In the genomic region with DNA sequence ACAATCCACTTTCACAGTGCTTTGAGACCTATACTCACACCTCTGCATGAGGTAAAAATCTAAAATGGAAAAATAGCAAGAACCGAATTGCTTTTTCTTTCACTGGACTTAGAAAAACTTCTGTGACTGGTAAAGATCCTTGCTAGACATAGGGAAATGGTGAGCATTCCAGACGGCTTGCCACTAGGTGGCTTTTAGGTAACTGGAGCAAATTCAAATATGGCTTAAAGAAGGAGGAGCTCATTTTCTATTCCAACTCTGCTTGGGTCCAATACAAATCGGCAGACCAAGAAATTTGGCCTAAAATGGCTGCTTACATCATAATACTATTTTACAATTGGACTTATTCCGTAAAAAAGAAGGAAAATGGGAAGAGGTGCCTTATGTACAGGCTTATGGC, we compare ENCODE assay signal across 11 cellular contexts.
DNase-seq lines count a peak whose midpoint lies in the region; ATAC-seq and FAIRE-seq lines count a peak whose summit lies in the region.
"Had no signal": no experiment of that assay in that cellular context is flagged by ENCODE, and none has a peak within 500 bp of the region (broad histone marks: within the 10 kb centered on the region; RNA-seq: fewer than 3 reads in every experiment).

No MANE protein-coding gene starts in this region.

- H3K27ac Mint-ChIP-seq in activated naive CD4-positive, alpha-beta T cell treated with anti-CD3 and anti-CD28 coated beads, Interleukin-2, amount 10 ng/mL, durations not matched to agents 7 days and 5 days = no peak overlapping the region
- H3K27ac Mint-ChIP-seq: activated T-helper 1 cell treated with anti-CD3 and anti-CD28 coated beads, Interleukin-12 subunit alpha, Interleukin-12 subunit beta, Interleukin-2, Interleukin-4 antibody, amounts not matched to agents 30 ng/mL and 10 ng/mL and 1 ng/mL, durations not matched to agents 14 hours and 24 hours and 36 hours; CD14-positive monocyte had no signal

- no peak overlapping the region for H3K27ac ChIP-seq in effector memory CD4-positive, alpha-beta T cell (ENCODE audit: insufficient read depth, low read length, poor library complexity, severe bottlenecking)

- H3K4me3 Mint-ChIP-seq in activated naive CD4-positive, alpha-beta T cell treated with anti-CD3 and anti-CD28 coated beads, Interleukin-2, amount 10 ng/mL, durations not matched to agents 7 days and 5 days = no peak overlapping the region
- H3K4me3 Mint-ChIP-seq: activated T-helper 1 cell treated with anti-CD3 and anti-CD28 coated beads, Interleukin-12 subunit alpha, Interleukin-12 subunit beta, Interleukin-2, Interleukin-4 antibody, amounts not matched to agents 30 ng/mL and 10 ng/mL and 1 ng/mL, durations not matched to agents 14 hours and 24 hours and 36 hours; CD14-positive monocyte had no signal

- H3K36me3 Mint-ChIP-seq in activated naive CD4-positive, alpha-beta T cell treated with anti-CD3 and anti-CD28 coated beads, Interleukin-2, amount 10 ng/mL, durations not matched to agents 7 days and 5 days = no peaks in the 10 kb centered on the region
- H3K36me3 Mint-ChIP-seq: CD14-positive monocyte had no signal

- no peaks in the 10 kb centered on the region for H3K27me3 Mint-ChIP-seq in activated naive CD4-positive, alpha-beta T cell treated with anti-CD3 and anti-CD28 coated beads, Interleukin-2, amount 10 ng/mL, durations not matched to agents 7 days and 5 days

- H3K36me3 ChIP-seq in effector memory CD4-positive, alpha-beta T cell (ENCODE audit: control insufficient read depth, insufficient read depth, low read length) = no peaks in the 10 kb centered on the region

- H3K4me1 ChIP-seq in effector memory CD4-positive, alpha-beta T cell (ENCODE audit: control insufficient read depth, insufficient read depth, low read length, poor library complexity, severe bottlenecking) = no peaks in the 10 kb centered on the region

- no peak for ATAC-seq in HG03460 (IDR thresholded peaks at IDR 0.05; ENCODE audit: unreplicated experiment)

- H3K4me3 ChIP-seq in effector memory CD4-positive, alpha-beta T cell (ENCODE audit: insufficient read depth, low read depth, low read length, poor library complexity, severe bottlenecking) = no peak overlapping the region

- CTCF ChIA-PET in activated naive CD4-positive, alpha-beta T cell treated with anti-CD3 and anti-CD28 coated beads, Interleukin-2, amount 10 ng/mL, durations not matched to agents 7 days and 5 days (lab: Charles Lee) = no interaction called here

- no peaks in the 10 kb centered on the region for H3K9me3 Mint-ChIP-seq in activated naive CD4-positive, alpha-beta T cell treated with anti-CD3 and anti-CD28 coated beads, Interleukin-2, amount 10 ng/mL, durations not matched to agents 7 days and 5 days
- H3K9me3 Mint-ChIP-seq: activated T-helper 1 cell treated with anti-CD3 and anti-CD28 coated beads, Interleukin-12 subunit alpha, Interleukin-12 subunit beta, Interleukin-2, Interleukin-4 antibody, amounts not matched to agents 30 ng/mL and 10 ng/mL and 1 ng/mL, durations not matched to agents 14 hours and 24 hours and 36 hours had no signal

- peak; percentile 17 for DNase-seq in 8988T
- DNase-seq in H4 (ENCODE audit: low spot score) = peak; percentile 22
- peak; percentile 7 for DNase-seq in RCC 7860 (ENCODE audit: low spot score)
- DNase-seq in fibroblast of peridontal ligament (ENCODE audit: extremely low read depth) = peak; percentile 8
- no peak for DNase-seq in effector memory CD4-positive, alpha-beta T cell
- no peak for DNase-seq in activated naive CD4-positive, alpha-beta T cell treated with anti-CD3 and anti-CD28 coated beads, Interleukin-2, amount 10 ng/mL, durations not matched to agents 7 days and 5 days
- no peak for DNase-seq in activated CD4-positive, alpha-beta T cell treated with anti-CD3 and anti-CD28 coated beads, Interleukin-2, amount 50 U/mL, for 48 hours
- DNase-seq: cortex of kidney had no signal

- no peaks in the 10 kb centered on the region for H3K9me3 ChIP-seq in effector memory CD4-positive, alpha-beta T cell (ENCODE audit: control insufficient read depth, low read length)

- H3K27me3 ChIP-seq in effector memory CD4-positive, alpha-beta T cell (replicated peaks; ENCODE audit: control insufficient read depth, insufficient read depth, low read length, poor library complexity, severe bottlenecking) = no peaks in the 10 kb centered on the region

- FAIRE-seq in RCC 7860 (lab: Jason Lieb, UNC) = no peak

- H3K4me1 Mint-ChIP-seq in activated naive CD4-positive, alpha-beta T cell treated with anti-CD3 and anti-CD28 coated beads, Interleukin-2, amount 10 ng/mL, durations not matched to agents 7 days and 5 days = peaks cover 7% of the 10 kb centered on the region
- H3K4me1 Mint-ChIP-seq: CD14-positive monocyte had no signal

Comparison
In these comparisons a context has a peak if more than half of its experiments do, and no peak if none do; other contexts are left out.
1. DNase-seq: peak in 8988T (single experiment), H4 (single experiment), RCC 7860 (single experiment) and fibroblast of peridontal ligament (single experiment); none in effector memory CD4-positive, alpha-beta T cell (0 of 3), activated naive CD4-positive, alpha-beta T cell treated with anti-CD3 and anti-CD28 coated beads, Interleukin-2, amount 10 ng/mL, durations not matched to agents 7 days and 5 days (single experiment) and activated CD4-positive, alpha-beta T cell treated with anti-CD3 and anti-CD28 coated beads, Interleukin-2, amount 50 U/mL, for 48 hours (0 of 2).